In genomic region chr7:134513169-134513752, GRCh38 we compare ENCODE assay signal across 8 cellular contexts. TPM values are rescaled to one million over a fixed set of nuclear protein-coding genes. Genes with fewer than 3 reads are reported as not detected.
DNase-seq lines count a peak whose midpoint lies in the region; FAIRE-seq and TF ChIP-seq lines count a peak whose summit lies in the region.

No MANE protein-coding gene starts in this region.

- peak; percentile 11 for DNase-seq in activated gamma-delta T cell treated with Interleukin-2 at 50 U/mL for 16 hours
- DNase-seq in activated gamma-delta T cell (lab: John Stamatoyannopoulos, UW): no peak
- DNase-seq in HT-29 (ENCODE audit: low spot score): peak; percentile 87
- peak; percentile 32 to 35 for DNase-seq in SHP77 (lab: John Stamatoyannopoulos, UW)
- peak; percentile 14 to 62 for DNase-seq in T47D (ENCODE audit: low read depth in 1 of 2, low spot score in 1 of 2)
- DNase-seq in keratinocyte (ENCODE audit: low read depth, low spot score): no peak
- peak; percentile 3 to 4 for DNase-seq in stimulated activated CD8-positive, alpha-beta memory T cell treated with anti-CD3 and anti-CD28 coated beads, Interleukin-15, amount 100 ng/mL, for 48 hours (ENCODE audit: low read depth in 2 of 2)
- no peak for DNase-seq in mucosa of gallbladder (ENCODE audit: low spot score)

- peak; percentile 56 for FAIRE-seq in keratinocyte (lab: Jason Lieb, UNC)

- H3K9me3 ChIP-seq in keratinocyte (ENCODE audit: control insufficient read depth, low read depth, low read length): no peaks in the 10 kb centered on the region

- no peak overlapping the region for H3K9ac ChIP-seq in keratinocyte (ENCODE audit: control insufficient read depth, extremely low read depth, insufficient read depth, low read length)

- peak; percentile 70 to 84 (median 83) for TF ChIP-seq CTCF in keratinocyte (optimal IDR thresholded peaks at IDR 0.05 in 1 of 3, IDR thresholded peaks at IDR 0.05 in 1 of 3, conservative IDR thresholded peaks at IDR 0.05 in 1 of 3; ENCODE audit: extremely low read depth in 1 of 3, insufficient read depth in 2 of 3, low read length in 3 of 3)

- H2AFZ ChIP-seq in keratinocyte (ENCODE audit: control insufficient read depth, low read length): no peak overlapping the region

- no peaks in the 10 kb centered on the region for H3K79me2 ChIP-seq in keratinocyte (ENCODE audit: control insufficient read depth, insufficient read depth, low read length)

- no peaks in the 10 kb centered on the region for H3K27me3 ChIP-seq in keratinocyte (ENCODE audit: control insufficient read depth, extremely low read depth, insufficient read depth, low read length)

- in situ Hi-C loops in T47D (cut with HindIII; ENCODE audit: low pct_unique_long_range_greater_than_20kb, low sequenced_read_pairs): no loop called here

- H3K36me3 ChIP-seq in keratinocyte (ENCODE audit: control insufficient read depth in 2 of 2, extremely low read depth in 1 of 2, insufficient read depth in 2 of 2, low read length in 2 of 2): no peaks in the 10 kb centered on the region

- dilution Hi-C loops in keratinocyte (cut with MboI; ENCODE audit: extremely low pct_ligation_motif_present, low sequenced_read_pairs): no loop called here

- H3K9me1 ChIP-seq in keratinocyte (ENCODE audit: control insufficient read depth, extremely low read depth, insufficient read depth, low read length): no peaks in the 10 kb centered on the region

- H4K20me1 ChIP-seq in keratinocyte (ENCODE audit: control insufficient read depth, extremely low read depth, insufficient read depth, low read length): no peaks in the 10 kb centered on the region

- H3K4me1 ChIP-seq in keratinocyte (ENCODE audit: control insufficient read depth, extremely low read depth, insufficient read depth, low read length): peaks cover 35% of the 10 kb centered on the region

- no peak overlapping the region for H3K4me3 ChIP-seq in keratinocyte (ENCODE audit: control insufficient read depth in 2 of 3, extremely low read depth in 1 of 3, insufficient read depth in 2 of 3, low read depth in 1 of 3, low read length in 3 of 3)

- no peak overlapping the region for H3K4me2 ChIP-seq in keratinocyte (ENCODE audit: control insufficient read depth, extremely low read depth, insufficient read depth, low read depth, low read length)

- H3K27ac ChIP-seq in keratinocyte (ENCODE audit: control insufficient read depth, insufficient read depth, low read length): peak overlapping the region; percentile 50

RNA-seq across cellular contexts. Expression of gene AKR1B10, which starts 14.1 kb away (rescaled TPM):
- 79.8 and 96.7 TPM in 2 replicates for total RNA-seq in HT-29 (2014; rRNA removed; shearing (Covaris generic))
- polyA plus RNA-seq in keratinocyte: 2.7 to 22.5 TPM (median 13.2 TPM) in 3 replicates
- polyA plus RNA-seq in keratinocyte (2011; ENCODE audit: low read depth): 9.6 TPM
- polyA plus RNA-seq in keratinocyte (2011; cell fraction: cytosol; rRNA removed): 4.6 and 8.0 TPM in 2 replicates
- 4.2 and 7.1 TPM in 2 replicates for polyA plus RNA-seq in keratinocyte (2011; cell fraction: nucleus; rRNA removed)
- 2.3 and 19.2 TPM in 2 replicates for polyA plus RNA-seq in keratinocyte (2012; ENCODE audit: low replicate concordance)
- polyA minus RNA-seq in keratinocyte: 0.62 to 10.2 TPM (median 6.8 TPM) in 3 replicates
- 3.3 TPM for polyA minus RNA-seq in keratinocyte (2011; cell fraction: cytosol; rRNA and poly(A)+ RNA removed)
- polyA minus RNA-seq in keratinocyte (2011; cell fraction: nucleus; rRNA and poly(A)+ RNA removed): 1.1 and 1.5 TPM in 2 replicates
- total RNA-seq in mucosa of gallbladder: 516 TPM

RNA-seq across cellular contexts. Expression of gene AKR1B15, which starts 35.6 kb away (rescaled TPM):
- total RNA-seq in HT-29 (2014; rRNA removed; shearing (Covaris generic)): not detected in 2 replicates
- 0.15 to 0.48 TPM (median 0.28 TPM) in 3 replicates for polyA plus RNA-seq in keratinocyte
- polyA plus RNA-seq in keratinocyte (2011; ENCODE audit: low read depth): 2.2 TPM
- polyA plus RNA-seq in keratinocyte (2011; cell fraction: cytosol; rRNA removed): 0.14 and 0.15 TPM in 2 replicates
- 0.25 and 0.28 TPM in 2 replicates for polyA plus RNA-seq in keratinocyte (2011; cell fraction: nucleus; rRNA removed)
- polyA plus RNA-seq in keratinocyte (2012; ENCODE audit: low replicate concordance): 0.06 and 0.72 TPM in 2 replicates
- 0.22 to 0.23 TPM in 2 of 3 replicates, not detected in the other for polyA minus RNA-seq in keratinocyte
- polyA minus RNA-seq in keratinocyte (2011; cell fraction: cytosol; rRNA and poly(A)+ RNA removed): not detected
- not detected in 2 replicates for polyA minus RNA-seq in keratinocyte (2011; cell fraction: nucleus; rRNA and poly(A)+ RNA removed)
- total RNA-seq in mucosa of gallbladder: 43.2 TPM

RNA-seq across cellular contexts. Expression of gene AKR1B1, which starts 54.4 kb away (rescaled TPM):
- total RNA-seq in HT-29 (2014; rRNA removed; shearing (Covaris generic)): not detected in 2 replicates
- 139 to 153 TPM (median 148 TPM) in 3 replicates for polyA plus RNA-seq in keratinocyte
- 24.6 TPM for polyA plus RNA-seq in keratinocyte (2011; ENCODE audit: low read depth)
- polyA plus RNA-seq in keratinocyte (2011; cell fraction: cytosol; rRNA removed): 139 and 152 TPM in 2 replicates
- polyA plus RNA-seq in keratinocyte (2011; cell fraction: nucleus; rRNA removed): 101 TPM in 2 replicates
- polyA plus RNA-seq in keratinocyte (2012; ENCODE audit: low replicate concordance): 74.8 and 101 TPM in 2 replicates
- polyA minus RNA-seq in keratinocyte: 53.3 to 104 TPM (median 77.8 TPM) in 3 replicates
- polyA minus RNA-seq in keratinocyte (2011; cell fraction: cytosol; rRNA and poly(A)+ RNA removed): 69.1 TPM
- polyA minus RNA-seq in keratinocyte (2011; cell fraction: nucleus; rRNA and poly(A)+ RNA removed): 20.8 and 30.0 TPM in 2 replicates
- total RNA-seq in mucosa of gallbladder: 68.7 TPM

Comparison
In these comparisons a context has a peak if more than half of its experiments do, and no peak if none do; other contexts are left out.
1. DNase-seq: peak in activated gamma-delta T cell treated with Interleukin-2 at 50 U/mL for 16 hours (single experiment), HT-29 (single experiment), SHP77 (2 of 2), T47D (2 of 2) and stimulated activated CD8-positive, alpha-beta memory T cell treated with anti-CD3 and anti-CD28 coated beads, Interleukin-15, amount 100 ng/mL, for 48 hours (2 of 2); none in activated gamma-delta T cell (single experiment), keratinocyte (single experiment) and mucosa of gallbladder (single experiment).
2. RNA of gene AKR1B15, which starts 35.6 kb away (total RNA-seq): 43.2 TPM in mucosa of gallbladder (single experiment); not detected in HT-29; every median in the first group is over 10 times any median in the second.
3. RNA of gene AKR1B1, which starts 54.4 kb away (total RNA-seq): 68.7 TPM in mucosa of gallbladder (single experiment); not detected in HT-29; every median in the first group is over 10 times any median in the second.